In the genomic region with DNA sequence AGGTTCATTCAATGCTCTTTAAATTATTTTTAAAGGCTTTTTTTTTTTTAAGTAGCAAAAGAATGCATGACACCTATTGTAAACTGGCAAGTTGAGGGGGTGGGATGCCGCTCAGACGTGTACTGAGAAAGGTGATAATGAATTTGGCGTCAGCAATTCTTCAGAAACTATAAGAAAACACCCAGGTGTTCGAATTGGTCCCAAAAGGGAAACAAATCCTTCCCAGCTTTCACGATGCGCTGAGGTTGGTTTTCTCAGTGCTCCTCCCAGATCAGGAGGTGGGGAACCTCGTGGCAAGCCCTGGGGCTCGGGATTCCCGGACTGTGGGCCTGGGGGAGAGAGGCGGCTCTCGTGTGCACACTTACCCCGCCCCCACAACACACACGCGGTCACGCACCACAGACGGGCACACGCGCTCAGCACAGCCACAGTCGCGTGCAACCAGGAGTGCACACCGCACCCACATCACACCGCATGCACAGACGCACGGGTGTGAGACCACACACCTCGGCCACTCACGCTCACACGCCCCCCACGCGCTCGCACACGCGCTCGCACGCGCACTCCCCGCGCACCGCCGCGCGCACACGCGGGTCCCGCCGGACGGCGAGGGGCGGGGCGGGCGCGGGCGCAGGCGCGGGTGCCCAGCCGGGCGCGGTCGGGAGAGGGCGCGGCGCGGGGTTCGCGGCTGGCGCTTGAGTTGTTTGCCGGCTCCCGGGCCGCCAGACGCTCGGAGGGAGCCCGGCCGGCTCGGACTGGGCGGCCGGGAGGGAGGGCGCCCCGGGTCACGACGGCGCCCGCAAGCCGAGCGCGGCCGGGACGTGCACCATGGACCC, we compare ENCODE assay signal across 8 cellular contexts. TPM values are rescaled to one million over a fixed set of nuclear protein-coding genes. Genes with fewer than 3 reads are reported as not detected.
DNase-seq lines count a peak whose midpoint lies in the region; ATAC-seq and TF ChIP-seq lines count a peak whose summit lies in the region.

A gene with protein sequence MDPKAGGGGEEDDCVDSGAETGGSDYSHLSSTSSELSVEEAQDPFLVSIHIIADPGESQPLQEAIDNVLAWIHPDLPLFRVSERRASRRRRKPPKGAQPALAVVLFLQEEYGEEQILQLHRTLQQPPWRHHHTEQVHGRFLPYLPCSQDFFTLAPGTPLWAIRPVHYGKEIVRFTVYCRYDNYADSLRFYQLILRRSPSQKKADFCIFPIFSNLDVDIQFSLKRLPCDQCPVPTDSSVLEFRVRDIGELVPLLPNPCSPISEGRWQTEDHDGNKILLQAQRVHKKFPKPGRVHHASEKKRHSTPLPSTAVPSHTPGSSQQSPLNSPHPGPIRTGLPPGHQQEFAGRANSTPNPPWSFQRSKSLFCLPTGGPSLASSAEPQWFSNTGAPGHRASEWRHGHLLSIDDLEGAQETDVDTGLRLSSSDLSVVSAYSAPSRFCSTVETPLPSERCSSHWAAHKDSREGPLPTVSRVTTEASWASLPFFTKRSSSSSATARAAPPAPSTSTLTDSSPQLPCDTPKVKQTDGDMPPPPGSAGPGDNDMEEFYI (plus strand): TSS at position 725 of the 836 bp plus-strand sequence. CDS start 104 bp downstream, at position 829.

- H3K27ac ChIP-seq in SK-N-MC (no peak within 1 kb of the TSS), sigmoid colon (peak within 1 kb of the TSS; percentile 77 to 93 (median 88))

- H3K36me3 ChIP-seq in SK-N-MC (ENCODE audit: insufficient read depth, low read length) = no peaks in the 10 kb centered on the region
- H3K36me3 ChIP-seq in sigmoid colon = no peaks in the 10 kb centered on the region

- peak within 1 kb of the TSS; percentile 72 for H3K9ac ChIP-seq in SK-N-MC (ENCODE audit: insufficient read length)

- intact Hi-C loops in sigmoid colon (cut with DNase I) = loop anchor here (1.0 to 5.0 kb wide), 4 partner anchors 64 to 580 kb away; a partner anchor contains a TSS

- peak; percentile 86 for ATAC-seq in GM18868 (IDR thresholded peaks at IDR 0.05; ENCODE audit: unreplicated experiment)
- ATAC-seq in HG03457 (IDR thresholded peaks at IDR 0.05; ENCODE audit: unreplicated experiment) = peak; percentile 56
- ATAC-seq in GM19395 (IDR thresholded peaks at IDR 0.05; ENCODE audit: unreplicated experiment) = no peak

- TF ChIP-seq CTCF in AG10803 (conservative IDR thresholded peaks at IDR 0.05; ENCODE audit: low read length) (no peak; the same call in 1 of the 2 replicates), sigmoid colon (IDR thresholded peaks at IDR 0.05) (no peak)

- no peaks in the 10 kb centered on the region for H3K27me3 ChIP-seq in sigmoid colon

- H3K9me3 ChIP-seq in SK-N-MC (ENCODE audit: low read depth, low read length) (no peaks in the 10 kb centered on the region), sigmoid colon (no peaks in the 10 kb centered on the region)

- TF ChIP-seq EP300 in sigmoid colon (IDR thresholded peaks at IDR 0.05) = no peak

- DNase-seq in AG10803 (ENCODE audit: low read depth) (peak; percentile 16), SK-N-MC (ENCODE audit: low read depth, low spot score) (no peak), astrocyte of the hippocampus (ENCODE audit: low read depth, low spot score) (peak; percentile 83), sigmoid colon (peak; percentile 75)

- peak within 1 kb of the TSS; percentile 65 for H3K4me3 ChIP-seq in AG10803 (ENCODE audit: low read length)
- peak within 1 kb of the TSS; percentile 91 for H3K4me3 ChIP-seq in SK-N-MC
- H3K4me3 ChIP-seq in iPS-11a (ENCODE audit: low read depth, low read length) = peak within 1 kb of the TSS; percentile 94
- H3K4me3 ChIP-seq in sigmoid colon = peak within 1 kb of the TSS; percentile 71 to 97 (median 92)

- TF ChIP-seq POLR2A in sigmoid colon (IDR thresholded peaks at IDR 0.05) = no peak

- 1% methylated on average over 86 of the region's 86 CpGs for WGBS in sigmoid colon, 2 donors

- peaks cover 0 to 41% (median 33%) of the 10 kb centered on the region in 4 donors for H3K4me1 ChIP-seq in sigmoid colon

RNA-seq across cellular contexts. Expression of the gene that starts here (rescaled TPM):
- 10 to 100 TPM; 11.7 to 18.3 (median 16.3) TPM for total RNA-seq in sigmoid colon
- 1 to 10 TPM in 1 of 3 donors, under 1 TPM in 2; 0.23 to 2.4 (median 0.60) TPM for polyA plus RNA-seq in sigmoid colon
